Comparison of ENCODE assay signal across 11 cellular contexts in genomic region chr3:62211675-62212429, GRCh38.
DNase-seq lines count a peak whose midpoint lies in the region; ATAC-seq, FAIRE-seq and TF ChIP-seq lines count a peak whose summit lies in the region.
"Had no signal": no experiment of that assay in that cellular context is flagged by ENCODE, and none has a peak within 500 bp of the region (broad histone marks: within the 10 kb centered on the region; RNA-seq: fewer than 3 reads in every experiment).

No MANE protein-coding gene starts in this region.

- no peak for FAIRE-seq in bronchial epithelial cell (lab: Jason Lieb, UNC)

- H3K4me1 ChIP-seq in neural progenitor cell (peaks cover 8% of the 10 kb centered on the region), OCI-LY7 (ENCODE audit: insufficient read depth, low read length, poor library complexity, severe bottlenecking) (no peaks in the 10 kb centered on the region)
- H3K4me1 ChIP-seq: breast epithelium had no signal

- no peaks in the 10 kb centered on the region for H3K9me2 ChIP-seq in OCI-LY7 (ENCODE audit: insufficient read depth, low read length)

- POLR2A ChIA-PET in OCI-LY7 (lab: Charles Lee) = no interaction called here

- no peak overlapping the region for H3K9ac ChIP-seq in neural progenitor cell

- no TSS peak for BruUV-seq in OCI-LY7 (replicated peaks; lab: Mats Ljungman, UMichigan)

- peaks cover 2% of the 10 kb centered on the region for H3K27me3 Mint-ChIP-seq in neural progenitor cell (ENCODE audit: insufficient read depth, low read depth)
- H3K27me3 Mint-ChIP-seq: activated CD4-positive, alpha-beta T cell treated with anti-CD3 and anti-CD28 coated beads for 36 hours; activated T-helper 17 cell treated with anti-CD3 and anti-CD28 coated beads, Interleukin-2, amount 50 U/mL, for 72 hours had no signal

- H3K79me2 ChIP-seq in neural progenitor cell (ENCODE audit: low read depth) (no peaks in the 10 kb centered on the region), OCI-LY7 (ENCODE audit: insufficient read depth, low read depth, low read length) (no peaks in the 10 kb centered on the region)

- DNase-seq in NCI-H2081 (lab: John Stamatoyannopoulos, UW) (peak; percentile 49 to 73), bronchial epithelial cell (ENCODE audit: low read depth) (no peak), neural progenitor cell (ENCODE audit: low spot score) (no peak), pons (ENCODE audit: low spot score) (no peak), OCI-LY7 (ENCODE audit: low spot score) (no peak), sciatic nerve (ENCODE audit: low spot score) (no peak)
- DNase-seq: activated CD4-positive, alpha-beta T cell treated with anti-CD3 and anti-CD28 coated beads for 36 hours; tibial artery had no signal

- H3K36me3 ChIP-seq in bronchial epithelial cell (ENCODE audit: control insufficient read depth, insufficient read depth, low read length) = no peaks in the 10 kb centered on the region
- H3K36me3 ChIP-seq in neural progenitor cell = no peaks in the 10 kb centered on the region
- H3K36me3 ChIP-seq in OCI-LY7 (ENCODE audit: insufficient read depth, low read length) = no peaks in the 10 kb centered on the region
- H3K36me3 ChIP-seq: breast epithelium had no signal

- H4K20me1 ChIP-seq in neural progenitor cell (ENCODE audit: low read depth) (peaks cover 4% of the 10 kb centered on the region), OCI-LY7 (ENCODE audit: insufficient read depth, low read length) (no peaks in the 10 kb centered on the region)

- H3F3A ChIP-seq in neural progenitor cell (ENCODE audit: low read depth) = no peaks in the 10 kb centered on the region

- no peaks in the 10 kb centered on the region for H3K9me3 ChIP-seq in neural progenitor cell (ENCODE audit: low read depth)
- no peaks in the 10 kb centered on the region for H3K9me3 ChIP-seq in OCI-LY7 (ENCODE audit: low read length)
- H3K9me3 ChIP-seq: breast epithelium, tibial artery had no signal

- no peak overlapping the region for H2AFZ ChIP-seq in neural progenitor cell (replicated peaks)
- H2AFZ ChIP-seq in OCI-LY7 (ENCODE audit: low read length) = no peak overlapping the region

- H3K27ac ChIP-seq in neural progenitor cell = no peak overlapping the region
- H3K27ac ChIP-seq in OCI-LY7 (ENCODE audit: low read depth, low read length, poor library complexity, severe bottlenecking) = no peak overlapping the region
- H3K27ac ChIP-seq: breast epithelium, tibial artery had no signal

- H3K4me2 ChIP-seq in neural progenitor cell (no peak overlapping the region), OCI-LY7 (ENCODE audit: low read length) (no peak overlapping the region)

- no peaks in the 10 kb centered on the region for H3K4me1 Mint-ChIP-seq in neural progenitor cell
- H3K4me1 Mint-ChIP-seq: activated CD4-positive, alpha-beta T cell treated with anti-CD3 and anti-CD28 coated beads for 36 hours; activated T-helper 17 cell treated with anti-CD3 and anti-CD28 coated beads, Interleukin-2, amount 50 U/mL, for 72 hours had no signal

- H3K9me3 Mint-ChIP-seq in neural progenitor cell = no peaks in the 10 kb centered on the region
- H3K9me3 Mint-ChIP-seq: activated T-helper 17 cell treated with anti-CD3 and anti-CD28 coated beads, Interleukin-2, amount 50 U/mL, for 72 hours had no signal

- no peak overlapping the region for H3K4me3 ChIP-seq in bronchial epithelial cell (ENCODE audit: low read depth, low read length)
- no peak overlapping the region for H3K4me3 ChIP-seq in neural progenitor cell
- H3K4me3 ChIP-seq in OCI-LY7 (ENCODE audit: low read depth, low read length, poor library complexity, severe bottlenecking) = no peak overlapping the region
- H3K4me3 ChIP-seq: breast epithelium, tibial artery had no signal

- intact Hi-C loops in OCI-LY7 (cut with micrococcal nuclease; ENCODE audit: unreplicated experiment) = no loop called here
- intact Hi-C loops in sciatic nerve (cut with DNase I) = no loop called here

- no peak for ATAC-seq in sciatic nerve
- ATAC-seq: activated CD4-positive, alpha-beta T cell treated with anti-CD3 and anti-CD28 coated beads for 36 hours; activated T-helper 17 cell treated with anti-CD3 and anti-CD28 coated beads, Interleukin-2, amount 50 U/mL, for 72 hours had no signal

- TF ChIP-seq CTCF in GM12872 (IDR thresholded peaks at IDR 0.05; ENCODE audit: insufficient read depth, low read depth, low read length) (0 out of 3 replicates have a peak, but pooled peaks have one; percentile 4), bronchial epithelial cell (IDR thresholded peaks at IDR 0.05; ENCODE audit: insufficient read depth, low read length, severe bottlenecking) (peak; percentile 23), neural progenitor cell (IDR thresholded peaks at IDR 0.05) (peak; percentile 29), OCI-LY7 (conservative IDR thresholded peaks at IDR 0.05; ENCODE audit: low read length) (no peak)

- CTCF ChIA-PET in OCI-LY7 (lab: Charles Lee; ENCODE audit: unreplicated experiment) = no interaction called here

- H3K27me3 ChIP-seq in bronchial epithelial cell (ENCODE audit: control insufficient read depth, insufficient read depth, low read length) (no peaks in the 10 kb centered on the region), neural progenitor cell (no peaks in the 10 kb centered on the region)
- H3K27me3 ChIP-seq: breast epithelium, tibial artery had no signal

- H3K4me3 Mint-ChIP-seq in neural progenitor cell = no peak overlapping the region
- H3K4me3 Mint-ChIP-seq: activated CD4-positive, alpha-beta T cell treated with anti-CD3 and anti-CD28 coated beads for 36 hours; activated T-helper 17 cell treated with anti-CD3 and anti-CD28 coated beads, Interleukin-2, amount 50 U/mL, for 72 hours had no signal

- no peak overlapping the region for H3K27ac Mint-ChIP-seq in neural progenitor cell
- H3K27ac Mint-ChIP-seq: activated CD4-positive, alpha-beta T cell treated with anti-CD3 and anti-CD28 coated beads for 36 hours; activated T-helper 17 cell treated with anti-CD3 and anti-CD28 coated beads, Interleukin-2, amount 50 U/mL, for 72 hours had no signal

- H3K36me3 Mint-ChIP-seq in neural progenitor cell = peaks cover 6% of the 10 kb centered on the region

Comparison
In these comparisons a context has a peak if more than half of its experiments do, and no peak if none do; other contexts are left out.
1. DNase-seq: peak in NCI-H2081 (2 of 2); none in bronchial epithelial cell (single experiment), neural progenitor cell (single experiment), pons (single experiment), OCI-LY7 (single experiment) and sciatic nerve (single experiment).